26 cellular contexts compared by ENCODE assay signal in the genomic region with DNA sequence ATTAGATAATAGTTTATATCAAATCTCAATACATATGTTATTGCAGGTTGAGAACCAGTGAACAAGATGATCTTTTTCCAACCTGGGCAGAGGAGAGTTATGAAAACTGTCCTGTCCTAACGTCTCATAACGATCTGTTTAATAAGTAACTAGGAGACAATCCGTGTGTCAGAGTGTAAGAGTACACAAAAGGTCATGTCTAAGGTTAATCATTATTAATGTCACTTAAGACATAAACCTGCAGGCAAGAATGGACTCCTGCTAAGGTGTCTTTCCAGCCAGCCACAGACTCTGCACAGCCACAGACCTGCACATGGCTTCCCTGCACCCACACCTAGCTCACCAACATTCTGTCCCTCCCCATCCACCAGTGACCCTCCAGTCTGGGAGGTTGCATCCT. TPM values are rescaled to one million over a fixed set of nuclear protein-coding genes. Genes with fewer than 3 reads are reported as not detected.
A peak's percentile ranks its signal among the peaks of the same experiment; 100 is the strongest.
DNase-seq lines count a peak whose midpoint lies in the region; ATAC-seq, FAIRE-seq and TF ChIP-seq lines count a peak whose summit lies in the region.
"Had no signal": no experiment of that assay in that cellular context is flagged by ENCODE, and none has a peak within 500 bp of the region (broad histone marks: within the 10 kb centered on the region; RNA-seq: fewer than 3 reads in every experiment).

No MANE protein-coding gene starts in this region.

- TF ChIP-seq POLR2A in HepG2 (IDR thresholded peaks at IDR 0.05; ENCODE audit: insufficient read depth in 1 of 2, low read depth in 2 of 2, low read length in 2 of 2) (no peak), erythroblast (IDR thresholded peaks at IDR 0.05; ENCODE audit: low read length) (no peak)

- H3K27ac ChIP-seq in 22Rv1 (peak overlapping the region; percentile 60), hepatocyte (no peak overlapping the region), HepG2 (ENCODE audit: extremely low read length, insufficient read depth, low read length) (no peak overlapping the region)
- H3K27ac ChIP-seq: HL-60, RWPE1 had no signal

- H3K9me2 ChIP-seq in hepatocyte (replicated peaks; ENCODE audit: insufficient read depth), result no peaks in the 10 kb centered on the region

- no peak for TF ChIP-seq RAD21 in HepG2 (CRISPR knock-in tag; IDR thresholded peaks at IDR 0.05)

- intact Hi-C loops in HepG2 (cut with micrococcal nuclease; ENCODE audit: unreplicated experiment), result no loop called here

- no peak overlapping the region for H3K4me3 ChIP-seq in hepatocyte
- H3K4me3 ChIP-seq in HepG2 (replicated peaks in 1 of 3; ENCODE audit: insufficient read depth in 1 of 3, low read depth in 2 of 3, low read length in 3 of 3), result peak overlapping the region in 1 of 3 experiments; percentile 15; a peak in 1 of 6 replicates
- no peak overlapping the region for H3K4me3 ChIP-seq in MG63
- H3K4me3 ChIP-seq: K562 had no signal

- ATAC-seq in HepG2, result peak; percentile 90
- ATAC-seq: K562, PC-3, SK-N-SH treated with all-trans-retinoic acid at 6 μM for 48 hours had no signal

- H3K27me3 ChIP-seq in hepatocyte, result no peaks in the 10 kb centered on the region
- no peaks in the 10 kb centered on the region; a peak in 1 of 5 replicates for H3K27me3 ChIP-seq in HepG2 (ENCODE audit: control insufficient read depth in 1 of 2, insufficient read depth in 2 of 2, low read length in 2 of 2)
- peaks cover 8% of the 10 kb centered on the region for H3K27me3 ChIP-seq in MG63
- H3K27me3 ChIP-seq: BE2C had no signal

- H3K36me3 ChIP-seq in hepatocyte (replicated peaks; ENCODE audit: insufficient read depth, low read depth), result no peaks in the 10 kb centered on the region
- no peaks in the 10 kb centered on the region for H3K36me3 ChIP-seq in HepG2 (replicated peaks in 1 of 2; ENCODE audit: control insufficient read depth in 1 of 2, insufficient read depth in 2 of 2, low read length in 2 of 2)
- no peaks in the 10 kb centered on the region for H3K36me3 ChIP-seq in MG63
- H3K36me3 ChIP-seq: BE2C had no signal

- TF ChIP-seq EP300 in HepG2 (IDR thresholded peaks at IDR 0.05; ENCODE audit: low read depth in 2 of 2, low read length in 2 of 2), result no peak
- TF ChIP-seq EP300 in HepG2 (CRISPR knock-in tag; IDR thresholded peaks at IDR 0.05; ENCODE audit: borderline replicate concordance), result no peak

- no TSS peak for BruUV-seq in HepG2 (replicated peaks; lab: Mats Ljungman, UMichigan)

- TF ChIP-seq CTCF in 22Rv1 (IDR thresholded peaks at IDR 0.05), result no peak
- TF ChIP-seq CTCF in hepatocyte (IDR thresholded peaks at IDR 0.05; ENCODE audit: poor library complexity), result no peak
- no peak for TF ChIP-seq CTCF in HepG2 (CRISPR knock-in tag; IDR thresholded peaks at IDR 0.05)

- 43% methylated on average over 3 of the region's 3 CpGs for WGBS in hepatocyte (ENCODE audit: low lambda C conversion rate, missing lambda C conversion rate)
- WGBS in HepG2 (ENCODE audit: low lambda C conversion rate), result 2% methylated on average over 3 of the region's 3 CpGs

- H4K20me1 ChIP-seq in hepatocyte (ENCODE audit: insufficient read depth, poor library complexity, severe bottlenecking), result no peaks in the 10 kb centered on the region
- H4K20me1 ChIP-seq in HepG2 (ENCODE audit: insufficient read depth, low read length), result no peaks in the 10 kb centered on the region

- H2AFZ ChIP-seq in hepatocyte (no peak overlapping the region), HepG2 (ENCODE audit: low read length) (no peak overlapping the region)

- H3K9me3 ChIP-seq in hepatocyte (ENCODE audit: low read depth) (no peaks in the 10 kb centered on the region), HepG2 (ENCODE audit: low read length) (no peaks in the 10 kb centered on the region), MG63 (no peaks in the 10 kb centered on the region)
- H3K9me3 ChIP-seq: BE2C had no signal

- no peaks in the 10 kb centered on the region for H3K79me2 ChIP-seq in hepatocyte
- no peaks in the 10 kb centered on the region for H3K79me2 ChIP-seq in HepG2 (ENCODE audit: insufficient read depth, low read length)

- H3K9ac ChIP-seq in HepG2 (ENCODE audit: insufficient read depth, low read depth, low read length), result no peak overlapping the region

- no peak for FAIRE-seq in HepG2 (lab: Jason Lieb, UNC)
- FAIRE-seq: H54, HTR-8/SVneo, K562 had no signal

- H3K4me2 ChIP-seq in hepatocyte, result peak overlapping the region; percentile 34
- peak overlapping the region; percentile 48 for H3K4me2 ChIP-seq in HepG2 (ENCODE audit: low read depth, low read length)

- CTCF ChIA-PET in HepG2 (lab: Yijun Ruan, JAX; ENCODE audit: low intra/inter-chr PET ratio, low total read pairs), result no interaction called here

- H3K4me1 ChIP-seq in hepatocyte (ENCODE audit: insufficient read depth) (peaks cover 21% of the 10 kb centered on the region), HepG2 (ENCODE audit: insufficient read depth, low read length) (peaks cover 57% of the 10 kb centered on the region)
- H3K4me1 ChIP-seq: BE2C had no signal

- peak; percentile 20 for DNase-seq in HT-29 (ENCODE audit: low spot score)
- DNase-seq in hepatocyte (ENCODE audit: low spot score), result peak; percentile 41
- DNase-seq in HepG2 (ENCODE audit: low spot score), result peak; percentile 65
- no peak for DNase-seq in iPS-NIHi11 (ENCODE audit: low spot score)
- no peak for DNase-seq in erythroblast (lab: John Stamatoyannopoulos, UW)
- no peak for DNase-seq in GM03348 (ENCODE audit: low spot score)
- no peak for DNase-seq in MG63
- DNase-seq: 8988T; BE2C; Calu3; CD4-positive, CD25-positive, alpha-beta regulatory T cell; DMS79; NCI-H1417 treated with DMSO at 0.1 percent for 48 hours; NCI-H187 treated with DMSO at 0.1 percent for 48 hours; NCI-H2227 treated with DMSO at 0.1 percent for 48 hours; NCI-H524; NCI-H82; PC-3; SIG-M5 had no signal

- POLR2A ChIA-PET in HepG2 (lab: Yijun Ruan, JAX), result no interaction called here

- in situ Hi-C loops in HepG2 (cut with HindIII; ENCODE audit: extremely low pct_ligation_motif_present, low pct_unique_long_range_greater_than_20kb), result no loop called here

RNA-seq across cellular contexts. Expression of gene SLC5A4, which starts 10.1 kb away (rescaled TPM):
- not detected in 2 replicates for total RNA-seq in HT-29 (2014; rRNA removed; shearing (Covaris generic))
- total RNA-seq in hepatocyte (0.47 TPM in 1 of 2 replicates, not detected in the other), HepG2 (2016; rRNA removed; fragmentation: Illumina TruSeq; extraction: Trizol) (not detected in 2 replicates)
- polyA plus RNA-seq in hepatocyte (0.07 TPM in 1 of 2 replicates, not detected in the other), HepG2 (2011; rRNA removed) (not detected in 2 replicates)
- not detected in 2 replicates for total RNA-seq in HepG2 (2016; cell fraction: cytosol; rRNA removed; fragmentation: Illumina TruSeq; extraction: Trizol; ENCODE audit: low read depth)
- not detected in 2 replicates for total RNA-seq in HepG2 (2016; cell fraction: insoluble cytoplasmic fraction; rRNA removed; fragmentation: Illumina TruSeq; extraction: Trizol)
- total RNA-seq in HepG2 (2016; cell fraction: membrane; rRNA removed; fragmentation: Illumina TruSeq; extraction: Trizol), result not detected in 2 replicates
- not detected in 2 replicates for total RNA-seq in HepG2 (2016; cell fraction: nucleus; rRNA removed; fragmentation: Illumina TruSeq; extraction: Trizol)
- polyA plus RNA-seq in HepG2 (2011; cell fraction: cytosol; rRNA removed), result not detected in 2 replicates
- polyA plus RNA-seq in HepG2 (2011; cell fraction: nucleus; rRNA removed), result not detected in 2 replicates
- not detected in 2 replicates for polyA plus RNA-seq in HepG2 (2012)
- polyA plus RNA-seq in HepG2 (2016; cell fraction: cytosol; fragmentation: Illumina TruSeq; extraction: Trizol; ENCODE audit: low read depth), result not detected in 2 replicates
- polyA plus RNA-seq in HepG2 (2016; cell fraction: insoluble cytoplasmic fraction; fragmentation: Illumina TruSeq; extraction: Trizol; ENCODE audit: low read depth), result not detected in 2 replicates
- polyA plus RNA-seq in HepG2 (2016; cell fraction: membrane; fragmentation: Illumina TruSeq; extraction: Trizol; ENCODE audit: low read depth), result not detected in 2 replicates
- polyA plus RNA-seq in HepG2 (2016; cell fraction: nucleus; fragmentation: Illumina TruSeq; extraction: Trizol; ENCODE audit: insufficient read depth, low read depth), result not detected in 2 replicates
- not detected in 2 replicates for polyA minus RNA-seq in HepG2 (2011; rRNA and poly(A)+ RNA removed; ENCODE audit: low replicate concordance)
- not detected in 2 replicates for polyA minus RNA-seq in HepG2 (2011; cell fraction: cytosol; rRNA and poly(A)+ RNA removed)
- not detected in 2 replicates for polyA minus RNA-seq in HepG2 (2011; cell fraction: nucleus; rRNA and poly(A)+ RNA removed)
- not detected in 2 replicates for total RNA-seq in MG63 (2014; rRNA removed; shearing (Covaris generic); ENCODE audit: low replicate concordance)
- total RNA-seq: Calu3; CD4-positive, CD25-positive, alpha-beta regulatory T cell; K562; PC-3 had no signal
- polyA plus RNA-seq: CD4-positive, CD25-positive, alpha-beta regulatory T cell; K562 had no signal

RNA-seq across cellular contexts. Expression of gene RFPL2, which starts 40.2 kb away (rescaled TPM):
- not detected in 2 replicates for total RNA-seq in HT-29 (2014; rRNA removed; shearing (Covaris generic))
- total RNA-seq in hepatocyte, result 0.48 and 0.97 TPM in 2 replicates
- 0.62 TPM in 1 of 2 replicates, not detected in the other for polyA plus RNA-seq in hepatocyte
- not detected in 2 replicates for total RNA-seq in HepG2 (2016; rRNA removed; fragmentation: Illumina TruSeq; extraction: Trizol)
- total RNA-seq in HepG2 (2016; cell fraction: cytosol; rRNA removed; fragmentation: Illumina TruSeq; extraction: Trizol; ENCODE audit: low read depth), result not detected in 2 replicates
- not detected in 2 replicates for total RNA-seq in HepG2 (2016; cell fraction: insoluble cytoplasmic fraction; rRNA removed; fragmentation: Illumina TruSeq; extraction: Trizol)
- total RNA-seq in HepG2 (2016; cell fraction: membrane; rRNA removed; fragmentation: Illumina TruSeq; extraction: Trizol), result not detected in 2 replicates
- total RNA-seq in HepG2 (2016; cell fraction: nucleus; rRNA removed; fragmentation: Illumina TruSeq; extraction: Trizol), result not detected in 2 replicates
- not detected in 2 replicates for polyA plus RNA-seq in HepG2 (2011; rRNA removed)
- not detected in 2 replicates for polyA plus RNA-seq in HepG2 (2011; cell fraction: cytosol; rRNA removed)
- polyA plus RNA-seq in HepG2 (2011; cell fraction: nucleus; rRNA removed), result not detected in 2 replicates
- polyA plus RNA-seq in HepG2 (2012), result not detected in 2 replicates
- polyA plus RNA-seq in HepG2 (2016; cell fraction: cytosol; fragmentation: Illumina TruSeq; extraction: Trizol; ENCODE audit: low read depth), result not detected in 2 replicates
- not detected in 2 replicates for polyA plus RNA-seq in HepG2 (2016; cell fraction: insoluble cytoplasmic fraction; fragmentation: Illumina TruSeq; extraction: Trizol; ENCODE audit: low read depth)
- polyA plus RNA-seq in HepG2 (2016; cell fraction: membrane; fragmentation: Illumina TruSeq; extraction: Trizol; ENCODE audit: low read depth), result not detected in 2 replicates
- not detected in 2 replicates for polyA plus RNA-seq in HepG2 (2016; cell fraction: nucleus; fragmentation: Illumina TruSeq; extraction: Trizol; ENCODE audit: insufficient read depth, low read depth)
- not detected in 2 replicates for polyA minus RNA-seq in HepG2 (2011; rRNA and poly(A)+ RNA removed; ENCODE audit: low replicate concordance)
- not detected in 2 replicates for polyA minus RNA-seq in HepG2 (2011; cell fraction: cytosol; rRNA and poly(A)+ RNA removed)
- polyA minus RNA-seq in HepG2 (2011; cell fraction: nucleus; rRNA and poly(A)+ RNA removed), result not detected in 2 replicates
- total RNA-seq in MG63 (2014; rRNA removed; shearing (Covaris generic); ENCODE audit: low replicate concordance), result not detected in 2 replicates
- total RNA-seq: K562, PC-3 had no signal
- polyA plus RNA-seq: K562 had no signal

Comparison
In these comparisons a context has a peak if more than half of its experiments do, and no peak if none do; other contexts are left out.
1. DNase-seq: peak in HT-29 (single experiment), hepatocyte (single experiment) and HepG2 (single experiment); none in iPS-NIHi11 (single experiment), erythroblast (0 of 2), GM03348 (single experiment) and MG63 (single experiment).